1 cellular context compared by ENCODE assay signal in the genomic region with DNA sequence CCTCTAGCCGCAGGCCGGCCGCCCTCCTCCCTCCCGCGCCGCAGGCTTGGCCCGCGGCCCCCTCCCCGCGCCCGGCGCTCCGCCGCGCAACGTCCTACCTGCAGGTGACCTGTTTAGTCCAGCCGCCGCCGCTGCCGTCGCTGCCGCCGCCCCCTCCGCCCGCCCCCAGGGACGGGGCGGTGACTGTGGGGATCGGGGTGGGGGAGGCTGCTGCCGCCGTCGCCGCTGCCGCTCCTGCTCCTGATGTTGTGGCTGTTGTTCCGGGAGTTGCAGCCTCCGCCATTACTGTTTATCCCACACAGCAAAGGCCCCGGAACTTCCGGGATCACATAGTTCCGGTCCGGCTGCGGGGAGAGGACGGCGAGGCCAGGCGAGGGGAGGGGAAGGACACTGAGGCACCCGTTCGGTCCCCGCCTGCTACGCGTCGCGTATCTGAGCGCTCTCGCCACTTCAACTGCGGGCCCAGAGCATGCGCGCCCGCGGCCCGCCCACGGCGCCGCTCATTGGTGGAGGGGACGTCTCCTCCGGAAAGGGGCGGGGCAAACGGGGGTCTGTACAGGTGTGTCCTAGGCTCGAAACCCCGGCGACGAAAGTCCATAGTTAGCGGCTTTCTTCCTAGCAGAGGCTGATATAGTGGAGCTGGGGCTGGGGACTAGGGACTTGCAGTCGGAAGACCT.
A peak's percentile ranks its signal among the peaks of the same experiment; 100 is the strongest.
TF ChIP-seq lines count a peak whose summit lies in the region.

A gene with protein sequence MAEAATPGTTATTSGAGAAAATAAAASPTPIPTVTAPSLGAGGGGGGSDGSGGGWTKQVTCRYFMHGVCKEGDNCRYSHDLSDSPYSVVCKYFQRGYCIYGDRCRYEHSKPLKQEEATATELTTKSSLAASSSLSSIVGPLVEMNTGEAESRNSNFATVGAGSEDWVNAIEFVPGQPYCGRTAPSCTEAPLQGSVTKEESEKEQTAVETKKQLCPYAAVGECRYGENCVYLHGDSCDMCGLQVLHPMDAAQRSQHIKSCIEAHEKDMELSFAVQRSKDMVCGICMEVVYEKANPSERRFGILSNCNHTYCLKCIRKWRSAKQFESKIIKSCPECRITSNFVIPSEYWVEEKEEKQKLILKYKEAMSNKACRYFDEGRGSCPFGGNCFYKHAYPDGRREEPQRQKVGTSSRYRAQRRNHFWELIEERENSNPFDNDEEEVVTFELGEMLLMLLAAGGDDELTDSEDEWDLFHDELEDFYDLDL (minus strand): TSS at position 444 of the 677 bp plus-strand sequence. CDS start 161 bp downstream, at position 283.

TF ChIP-seq in H1, 55 proteins besides CTCF, POLR2A, EP300 and RAD21:
- TF ChIP-seq RFX5 (IDR thresholded peaks at IDR 0.05; ENCODE audit: borderline replicate concordance, low read depth, low read length) = no peak
- TF ChIP-seq KDM5A (IDR thresholded peaks at IDR 0.05; ENCODE audit: low read length) = peak; percentile 58; the same call in 1 of the 2 replicates
- TF ChIP-seq FOSL1 (IDR thresholded peaks at IDR 0.05; ENCODE audit: insufficient read depth, low read depth, low read length) = no peak
- peak; percentile 71 for TF ChIP-seq NRF1 (IDR thresholded peaks at IDR 0.05; ENCODE audit: low read depth, low read length)
- peak; percentile 79 for TF ChIP-seq CREB1 (IDR thresholded peaks at IDR 0.05)
- no peak for TF ChIP-seq KDM1A (IDR thresholded peaks at IDR 0.05; ENCODE audit: borderline replicate concordance, low read length)
- TF ChIP-seq, protein P1, sequence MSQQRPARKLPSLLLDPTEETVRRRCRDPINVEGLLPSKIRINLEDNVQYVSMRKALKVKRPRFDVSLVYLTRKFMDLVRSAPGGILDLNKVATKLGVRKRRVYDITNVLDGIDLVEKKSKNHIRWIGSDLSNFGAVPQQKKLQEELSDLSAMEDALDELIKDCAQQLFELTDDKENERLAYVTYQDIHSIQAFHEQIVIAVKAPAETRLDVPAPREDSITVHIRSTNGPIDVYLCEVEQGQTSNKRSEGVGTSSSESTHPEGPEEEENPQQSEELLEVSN (IDR thresholded peaks at IDR 0.05) = peak; percentile 80
- TF ChIP-seq CTBP2 (IDR thresholded peaks at IDR 0.05; ENCODE audit: borderline replicate concordance, insufficient read depth, insufficient read length, low read length) = no peak
- peak; percentile 78; the same call in 1 of the 2 replicates for TF ChIP-seq GABPA (IDR thresholded peaks at IDR 0.05; ENCODE audit: borderline replicate concordance, insufficient read depth, low read length)
- TF ChIP-seq TAF7 (optimal IDR thresholded peaks at IDR 0.05; ENCODE audit: borderline replicate concordance, low read depth, low read length) = peak; percentile 36
- peak; percentile 94 for TF ChIP-seq POLR2AphosphoS5 (IDR thresholded peaks at IDR 0.05; ENCODE audit: low read depth, low read length)
- peak in 1 of 2 experiments; percentile 46; a peak in 1 of 4 replicates for TF ChIP-seq SIN3A (conservative IDR thresholded peaks at IDR 0.05 in 1 of 2, IDR thresholded peaks at IDR 0.05 in 1 of 2; ENCODE audit: low read depth in 1 of 2, low read length in 2 of 2)
- TF ChIP-seq SRF (IDR thresholded peaks at IDR 0.05; ENCODE audit: low read depth, low read length) = no peak
- peak; percentile 42; the same call in 1 of the 2 replicates for TF ChIP-seq GTF2F1 (IDR thresholded peaks at IDR 0.05; ENCODE audit: borderline replicate concordance, low read depth, low read length)
- TF ChIP-seq, protein P2, sequence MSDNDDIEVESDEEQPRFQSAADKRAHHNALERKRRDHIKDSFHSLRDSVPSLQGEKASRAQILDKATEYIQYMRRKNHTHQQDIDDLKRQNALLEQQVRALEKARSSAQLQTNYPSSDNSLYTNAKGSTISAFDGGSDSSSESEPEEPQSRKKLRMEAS (IDR thresholded peaks at IDR 0.05) = peak; percentile 93
- no peak for TF ChIP-seq CEBPB (IDR thresholded peaks at IDR 0.05; ENCODE audit: low read depth, low read length)
- TF ChIP-seq EZH2 (IDR thresholded peaks at IDR 0.05; ENCODE audit: low read depth, low read length, severe bottlenecking) = no peak
- TF ChIP-seq CHD2 (IDR thresholded peaks at IDR 0.05; ENCODE audit: low read length) = 0 out of 2 replicates have a peak, but pooled peaks have one; percentile 42
- TF ChIP-seq ASH2L (IDR thresholded peaks at IDR 0.05; ENCODE audit: low read length) = peak; percentile 82
- TF ChIP-seq, protein P3, sequence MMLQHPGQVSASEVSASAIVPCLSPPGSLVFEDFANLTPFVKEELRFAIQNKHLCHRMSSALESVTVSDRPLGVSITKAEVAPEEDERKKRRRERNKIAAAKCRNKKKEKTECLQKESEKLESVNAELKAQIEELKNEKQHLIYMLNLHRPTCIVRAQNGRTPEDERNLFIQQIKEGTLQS (IDR thresholded peaks at IDR 0.05; ENCODE audit: insufficient read depth, low read depth, low read length) = no peak
- TF ChIP-seq SP4 (IDR thresholded peaks at IDR 0.05; ENCODE audit: low read length) = 0 out of 2 replicates have a peak, but pooled peaks have one; percentile 36
- TF ChIP-seq YY1 (IDR thresholded peaks at IDR 0.05; ENCODE audit: low read depth, low read length) = peak; percentile 92
- no peak for TF ChIP-seq ZNF274 (IDR thresholded peaks at IDR 0.05; ENCODE audit: borderline replicate concordance, extremely low read depth, low read length)
- peak; percentile 68; the same call in 1 of the 2 replicates for TF ChIP-seq SP1 (IDR thresholded peaks at IDR 0.05; ENCODE audit: low read depth, low read length)
- TF ChIP-seq POU5F1 (IDR thresholded peaks at IDR 0.05; ENCODE audit: low read depth, low read length) = no peak
- TF ChIP-seq, protein P4, sequence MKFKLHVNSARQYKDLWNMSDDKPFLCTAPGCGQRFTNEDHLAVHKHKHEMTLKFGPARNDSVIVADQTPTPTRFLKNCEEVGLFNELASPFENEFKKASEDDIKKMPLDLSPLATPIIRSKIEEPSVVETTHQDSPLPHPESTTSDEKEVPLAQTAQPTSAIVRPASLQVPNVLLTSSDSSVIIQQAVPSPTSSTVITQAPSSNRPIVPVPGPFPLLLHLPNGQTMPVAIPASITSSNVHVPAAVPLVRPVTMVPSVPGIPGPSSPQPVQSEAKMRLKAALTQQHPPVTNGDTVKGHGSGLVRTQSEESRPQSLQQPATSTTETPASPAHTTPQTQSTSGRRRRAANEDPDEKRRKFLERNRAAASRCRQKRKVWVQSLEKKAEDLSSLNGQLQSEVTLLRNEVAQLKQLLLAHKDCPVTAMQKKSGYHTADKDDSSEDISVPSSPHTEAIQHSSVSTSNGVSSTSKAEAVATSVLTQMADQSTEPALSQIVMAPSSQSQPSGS (IDR thresholded peaks at IDR 0.05; ENCODE audit: low read length) = peak; percentile 15; the same call in 1 of the 2 replicates
- peak; percentile 83 for TF ChIP-seq RBBP5 (IDR thresholded peaks at IDR 0.05; ENCODE audit: borderline replicate concordance, low read depth, low read length)
- TF ChIP-seq, protein P5, sequence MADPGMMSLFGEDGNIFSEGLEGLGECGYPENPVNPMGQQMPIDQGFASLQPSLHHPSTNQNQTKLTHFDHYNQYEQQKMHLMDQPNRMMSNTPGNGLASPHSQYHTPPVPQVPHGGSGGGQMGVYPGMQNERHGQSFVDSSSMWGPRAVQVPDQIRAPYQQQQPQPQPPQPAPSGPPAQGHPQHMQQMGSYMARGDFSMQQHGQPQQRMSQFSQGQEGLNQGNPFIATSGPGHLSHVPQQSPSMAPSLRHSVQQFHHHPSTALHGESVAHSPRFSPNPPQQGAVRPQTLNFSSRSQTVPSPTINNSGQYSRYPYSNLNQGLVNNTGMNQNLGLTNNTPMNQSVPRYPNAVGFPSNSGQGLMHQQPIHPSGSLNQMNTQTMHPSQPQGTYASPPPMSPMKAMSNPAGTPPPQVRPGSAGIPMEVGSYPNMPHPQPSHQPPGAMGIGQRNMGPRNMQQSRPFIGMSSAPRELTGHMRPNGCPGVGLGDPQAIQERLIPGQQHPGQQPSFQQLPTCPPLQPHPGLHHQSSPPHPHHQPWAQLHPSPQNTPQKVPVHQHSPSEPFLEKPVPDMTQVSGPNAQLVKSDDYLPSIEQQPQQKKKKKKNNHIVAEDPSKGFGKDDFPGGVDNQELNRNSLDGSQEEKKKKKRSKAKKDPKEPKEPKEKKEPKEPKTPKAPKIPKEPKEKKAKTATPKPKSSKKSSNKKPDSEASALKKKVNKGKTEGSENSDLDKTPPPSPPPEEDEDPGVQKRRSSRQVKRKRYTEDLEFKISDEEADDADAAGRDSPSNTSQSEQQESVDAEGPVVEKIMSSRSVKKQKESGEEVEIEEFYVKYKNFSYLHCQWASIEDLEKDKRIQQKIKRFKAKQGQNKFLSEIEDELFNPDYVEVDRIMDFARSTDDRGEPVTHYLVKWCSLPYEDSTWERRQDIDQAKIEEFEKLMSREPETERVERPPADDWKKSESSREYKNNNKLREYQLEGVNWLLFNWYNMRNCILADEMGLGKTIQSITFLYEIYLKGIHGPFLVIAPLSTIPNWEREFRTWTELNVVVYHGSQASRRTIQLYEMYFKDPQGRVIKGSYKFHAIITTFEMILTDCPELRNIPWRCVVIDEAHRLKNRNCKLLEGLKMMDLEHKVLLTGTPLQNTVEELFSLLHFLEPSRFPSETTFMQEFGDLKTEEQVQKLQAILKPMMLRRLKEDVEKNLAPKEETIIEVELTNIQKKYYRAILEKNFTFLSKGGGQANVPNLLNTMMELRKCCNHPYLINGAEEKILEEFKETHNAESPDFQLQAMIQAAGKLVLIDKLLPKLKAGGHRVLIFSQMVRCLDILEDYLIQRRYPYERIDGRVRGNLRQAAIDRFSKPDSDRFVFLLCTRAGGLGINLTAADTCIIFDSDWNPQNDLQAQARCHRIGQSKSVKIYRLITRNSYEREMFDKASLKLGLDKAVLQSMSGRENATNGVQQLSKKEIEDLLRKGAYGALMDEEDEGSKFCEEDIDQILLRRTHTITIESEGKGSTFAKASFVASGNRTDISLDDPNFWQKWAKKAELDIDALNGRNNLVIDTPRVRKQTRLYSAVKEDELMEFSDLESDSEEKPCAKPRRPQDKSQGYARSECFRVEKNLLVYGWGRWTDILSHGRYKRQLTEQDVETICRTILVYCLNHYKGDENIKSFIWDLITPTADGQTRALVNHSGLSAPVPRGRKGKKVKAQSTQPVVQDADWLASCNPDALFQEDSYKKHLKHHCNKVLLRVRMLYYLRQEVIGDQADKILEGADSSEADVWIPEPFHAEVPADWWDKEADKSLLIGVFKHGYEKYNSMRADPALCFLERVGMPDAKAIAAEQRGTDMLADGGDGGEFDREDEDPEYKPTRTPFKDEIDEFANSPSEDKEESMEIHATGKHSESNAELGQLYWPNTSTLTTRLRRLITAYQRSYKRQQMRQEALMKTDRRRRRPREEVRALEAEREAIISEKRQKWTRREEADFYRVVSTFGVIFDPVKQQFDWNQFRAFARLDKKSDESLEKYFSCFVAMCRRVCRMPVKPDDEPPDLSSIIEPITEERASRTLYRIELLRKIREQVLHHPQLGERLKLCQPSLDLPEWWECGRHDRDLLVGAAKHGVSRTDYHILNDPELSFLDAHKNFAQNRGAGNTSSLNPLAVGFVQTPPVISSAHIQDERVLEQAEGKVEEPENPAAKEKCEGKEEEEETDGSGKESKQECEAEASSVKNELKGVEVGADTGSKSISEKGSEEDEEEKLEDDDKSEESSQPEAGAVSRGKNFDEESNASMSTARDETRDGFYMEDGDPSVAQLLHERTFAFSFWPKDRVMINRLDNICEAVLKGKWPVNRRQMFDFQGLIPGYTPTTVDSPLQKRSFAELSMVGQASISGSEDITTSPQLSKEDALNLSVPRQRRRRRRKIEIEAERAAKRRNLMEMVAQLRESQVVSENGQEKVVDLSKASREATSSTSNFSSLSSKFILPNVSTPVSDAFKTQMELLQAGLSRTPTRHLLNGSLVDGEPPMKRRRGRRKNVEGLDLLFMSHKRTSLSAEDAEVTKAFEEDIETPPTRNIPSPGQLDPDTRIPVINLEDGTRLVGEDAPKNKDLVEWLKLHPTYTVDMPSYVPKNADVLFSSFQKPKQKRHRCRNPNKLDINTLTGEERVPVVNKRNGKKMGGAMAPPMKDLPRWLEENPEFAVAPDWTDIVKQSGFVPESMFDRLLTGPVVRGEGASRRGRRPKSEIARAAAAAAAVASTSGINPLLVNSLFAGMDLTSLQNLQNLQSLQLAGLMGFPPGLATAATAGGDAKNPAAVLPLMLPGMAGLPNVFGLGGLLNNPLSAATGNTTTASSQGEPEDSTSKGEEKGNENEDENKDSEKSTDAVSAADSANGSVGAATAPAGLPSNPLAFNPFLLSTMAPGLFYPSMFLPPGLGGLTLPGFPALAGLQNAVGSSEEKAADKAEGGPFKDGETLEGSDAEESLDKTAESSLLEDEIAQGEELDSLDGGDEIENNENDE (IDR thresholded peaks at IDR 0.05; ENCODE audit: insufficient replicate concordance, low read length) = no peak
- peak; percentile 73; the same call in 1 of the 2 replicates for TF ChIP-seq TBP (IDR thresholded peaks at IDR 0.05; ENCODE audit: low read depth, low read length)
- peak; percentile 85 for TF ChIP-seq TAF1 (IDR thresholded peaks at IDR 0.05; ENCODE audit: low read depth, low read length)
- TF ChIP-seq HDAC2 (IDR thresholded peaks at IDR 0.05; ENCODE audit: borderline replicate concordance in 1 of 2, low read depth in 2 of 2, low read length in 2 of 2) = no peak; a peak in 1 of 4 replicates
- peak; percentile 81 for TF ChIP-seq PHF8 (conservative IDR thresholded peaks at IDR 0.05; ENCODE audit: low read depth, low read length)
